1 cellular context compared by ENCODE assay signal in genomic region chr16:88649924-88650748, GRCh38.
TF ChIP-seq lines count a peak whose summit lies in the region.

No MANE protein-coding gene starts in this region.

TF ChIP-seq in HepG2, 621 proteins besides CTCF, POLR2A, EP300 and RAD21 (continued from another document and continues in another):
- no peak; the same call in 1 of the 2 replicates for TF ChIP-seq DNMT3B (CRISPR knock-in tag; conservative IDR thresholded peaks at IDR 0.05)
- no peak for TF ChIP-seq BCLAF1 (IDR thresholded peaks at IDR 0.05)
- TF ChIP-seq ZNF530 (CRISPR knock-in tag; IDR thresholded peaks at IDR 0.05; ENCODE audit: low read depth), result no peak
- TF ChIP-seq SMAD9 (CRISPR knock-in tag; IDR thresholded peaks at IDR 0.05), result no peak
- TF ChIP-seq ISL2 (CRISPR knock-in tag; IDR thresholded peaks at IDR 0.05), result no peak; the same call in 1 of the 2 replicates
- peak; percentile 6; the same call in 1 of the 2 replicates for TF ChIP-seq ZNF710 (CRISPR knock-in tag; IDR thresholded peaks at IDR 0.05; ENCODE audit: borderline replicate concordance)
- TF ChIP-seq HDAC1 (CRISPR knock-in tag; IDR thresholded peaks at IDR 0.05), result no peak
- TF ChIP-seq CBFB (CRISPR knock-in tag; IDR thresholded peaks at IDR 0.05), result no peak
- TF ChIP-seq KDM3A (CRISPR knock-in tag; IDR thresholded peaks at IDR 0.05; ENCODE audit: low read depth), result no peak
- TF ChIP-seq RFX5 (IDR thresholded peaks at IDR 0.05; ENCODE audit: low read depth, low read length), result no peak
- TF ChIP-seq ZBTB4 (CRISPR knock-in tag; IDR thresholded peaks at IDR 0.05; ENCODE audit: borderline replicate concordance), result no peak; the same call in none of the 2 replicates
- no peak for TF ChIP-seq THAP11 (CRISPR knock-in tag; IDR thresholded peaks at IDR 0.05)
- no peak for TF ChIP-seq THRA (CRISPR knock-in tag; IDR thresholded peaks at IDR 0.05; ENCODE audit: borderline replicate concordance)
- 0 out of 2 replicates have a peak, but pooled peaks have one; percentile 25 for TF ChIP-seq ZFP41 (CRISPR knock-in tag; IDR thresholded peaks at IDR 0.05; ENCODE audit: borderline replicate concordance)
- TF ChIP-seq TEF (CRISPR knock-in tag; IDR thresholded peaks at IDR 0.05), result no peak
- TF ChIP-seq ZNF446 (CRISPR knock-in tag; IDR thresholded peaks at IDR 0.05), result peak; percentile 85
- TF ChIP-seq HNRNPK (IDR thresholded peaks at IDR 0.05; ENCODE audit: low read depth, low read length, poor library complexity, severe bottlenecking), result no peak
- TF ChIP-seq GMEB1 (CRISPR knock-in tag; IDR thresholded peaks at IDR 0.05; ENCODE audit: borderline replicate concordance), result no peak
- TF ChIP-seq NFE2L2 (IDR thresholded peaks at IDR 0.05; ENCODE audit: low read length), result no peak
- no peak; the same call in 1 of the 2 replicates for TF ChIP-seq GATAD1 (CRISPR knock-in tag; IDR thresholded peaks at IDR 0.05)
- no peak for TF ChIP-seq BHLHE40 (IDR thresholded peaks at IDR 0.05; ENCODE audit: low read length)
- peak; percentile 63; the same call in 1 of the 2 replicates for TF ChIP-seq MTERF4 (CRISPR knock-in tag; IDR thresholded peaks at IDR 0.05)
- TF ChIP-seq ZNF142 (CRISPR knock-in tag; IDR thresholded peaks at IDR 0.05), result no peak; the same call in 1 of the 2 replicates
- TF ChIP-seq TRIM22 (IDR thresholded peaks at IDR 0.05), result no peak
- no peak for TF ChIP-seq KLF16 (CRISPR knock-in tag; IDR thresholded peaks at IDR 0.05)
- no peak for TF ChIP-seq ZFY (CRISPR knock-in tag; IDR thresholded peaks at IDR 0.05)
- TF ChIP-seq BCL3 (CRISPR knock-in tag; IDR thresholded peaks at IDR 0.05), result 0 out of 2 replicates have a peak, but pooled peaks have one; percentile 2
- no peak for TF ChIP-seq ZNF749 (CRISPR knock-in tag; IDR thresholded peaks at IDR 0.05; ENCODE audit: borderline replicate concordance)
- no peak for TF ChIP-seq MTA3 (CRISPR knock-in tag; IDR thresholded peaks at IDR 0.05)
- no peak for TF ChIP-seq ZMAT5 (CRISPR knock-in tag; IDR thresholded peaks at IDR 0.05; ENCODE audit: borderline replicate concordance, low read depth)
- TF ChIP-seq ZNF160 (CRISPR knock-in tag; IDR thresholded peaks at IDR 0.05), result 0 out of 2 replicates have a peak, but pooled peaks have one; percentile 32
- no peak for TF ChIP-seq SOX6 (IDR thresholded peaks at IDR 0.05)
- no peak for TF ChIP-seq SOX6 (CRISPR knock-in tag; IDR thresholded peaks at IDR 0.05)
- 0 out of 2 replicates have a peak, but pooled peaks have one; percentile 0 for TF ChIP-seq RARG (CRISPR knock-in tag; IDR thresholded peaks at IDR 0.05; ENCODE audit: low read depth)
